In genomic region chr20:62305765-62306431, GRCh38 we compare ENCODE assay signal across 1 cellular context.
TF ChIP-seq lines count a peak whose summit lies in the region.

No MANE protein-coding gene starts in this region.

TF ChIP-seq in H1, 55 proteins besides CTCF, POLR2A, EP300 and RAD21 (continued from another document):
- TF ChIP-seq GABPA (IDR thresholded peaks at IDR 0.05; ENCODE audit: borderline replicate concordance, insufficient read depth, low read length), result no peak
